Comparison of ENCODE assay signal across 8 cellular contexts in the genomic region with DNA sequence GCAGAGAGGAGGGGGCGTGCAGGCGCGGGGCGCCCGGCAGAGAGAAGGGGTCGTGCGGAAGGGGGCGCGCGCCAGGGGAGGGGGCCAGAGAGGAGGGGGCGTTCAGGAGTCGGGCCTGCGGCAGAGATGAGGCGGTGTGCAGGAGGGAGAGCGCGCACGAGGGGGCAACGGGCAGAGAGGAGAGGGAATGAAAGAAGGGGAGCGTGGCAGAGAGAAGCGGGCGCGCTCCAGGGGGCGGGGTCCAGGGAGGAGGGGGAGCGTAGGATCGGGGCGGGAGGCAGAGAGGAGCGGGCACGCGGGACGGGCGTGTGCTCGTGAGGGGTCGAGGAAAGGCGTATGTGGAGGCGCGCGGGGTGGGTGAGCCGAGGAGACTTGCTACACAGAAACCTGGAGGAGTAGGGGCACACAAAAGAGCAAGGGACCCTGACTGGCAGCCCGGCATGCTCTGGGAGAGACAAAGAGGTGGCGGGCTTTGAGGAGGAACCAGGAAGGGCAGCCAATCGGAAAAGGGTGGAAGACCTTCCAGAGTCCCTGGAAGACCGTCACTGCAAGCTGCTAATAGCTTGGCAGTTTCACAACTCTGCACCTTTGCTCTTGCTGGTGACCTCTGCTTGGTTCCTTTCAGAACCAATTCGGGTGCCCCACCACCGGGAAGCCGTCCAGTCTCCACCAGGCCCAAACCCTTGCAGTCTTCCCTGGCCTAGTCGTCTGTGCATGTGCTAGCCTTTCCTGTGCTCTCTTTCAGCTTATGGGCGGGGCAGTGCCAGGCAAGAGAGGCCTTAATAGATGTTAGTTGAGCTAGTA. TPM values are rescaled to one million over a fixed set of nuclear protein-coding genes. Genes with fewer than 3 reads are reported as not detected.
DNase-seq lines count a peak whose midpoint lies in the region; ATAC-seq and TF ChIP-seq lines count a peak whose summit lies in the region.

No MANE protein-coding gene starts in this region.

- no peak overlapping the region for H3K4ac ChIP-seq in neuronal stem cell (ENCODE audit: low read length)

- H3K36me3 ChIP-seq in esophagus muscularis mucosa (no peaks in the 10 kb centered on the region), neuronal stem cell (replicated peaks in 1 of 2; ENCODE audit: control insufficient read depth in 2 of 2, insufficient read depth in 2 of 2, low read length in 2 of 2) (no peaks in the 10 kb centered on the region)

- no peaks in the 10 kb centered on the region for H3K9me3 ChIP-seq in esophagus muscularis mucosa
- H3K9me3 ChIP-seq in neuronal stem cell (replicated peaks in 1 of 2; ENCODE audit: control insufficient read depth in 2 of 2, insufficient read depth in 1 of 2, low read depth in 1 of 2, low read length in 2 of 2): peaks cover 0 to 2% of the 10 kb centered on the region in 2 donors

- TF ChIP-seq POLR2A in esophagus muscularis mucosa (IDR thresholded peaks at IDR 0.05; ENCODE audit: low read depth): no peak

- peak overlapping the region; percentile 89 for H2AFZ ChIP-seq in neuronal stem cell (ENCODE audit: low read length)

- H3K27ac ChIP-seq in esophagus muscularis mucosa (replicated peaks in 1 of 4) (no peak overlapping the region), neuronal stem cell (replicated peaks; ENCODE audit: low read length) (no peak overlapping the region)

- DNase-seq in Calu3 (peak; percentile 22), NCI-H510A treated with DMSO at 0.1 percent for 48 hours (lab: John Stamatoyannopoulos, UW) (peak; percentile 88), esophagus muscularis mucosa (ENCODE audit: extremely low spot score) (no peak), neuronal stem cell (ENCODE audit: low spot score) (peak; percentile 50), OCI-M1 (lab: John Stamatoyannopoulos, UW) (no peak), NAMALWA (ENCODE audit: low spot score) (no peak), activated gamma-delta T cell (lab: John Stamatoyannopoulos, UW) (no peak)

- no peak for TF ChIP-seq EP300 in esophagus muscularis mucosa (IDR thresholded peaks at IDR 0.05)

- intact Hi-C loops in Calu3 (cut with micrococcal nuclease; ENCODE audit: unreplicated experiment): no loop called here
- intact Hi-C loops in esophagus muscularis mucosa (cut with DNase I): no loop called here

- H4K8ac ChIP-seq in neuronal stem cell (ENCODE audit: low read depth, low read length): peak overlapping the region; percentile 95

- H3K9me3 Mint-ChIP-seq in Calu3 (ENCODE audit: low read depth, unreplicated experiment): peaks cover 4% of the 10 kb centered on the region

- no peaks in the 10 kb centered on the region for H3K79me1 ChIP-seq in neuronal stem cell (ENCODE audit: low read depth, low read length)

- H2BK12ac ChIP-seq in neuronal stem cell (ENCODE audit: low read length): no peak overlapping the region

- no peak overlapping the region for H3K27ac Mint-ChIP-seq in Calu3 (ENCODE audit: unreplicated experiment)

- peak overlapping the region; percentile 75 for H2BK5ac ChIP-seq in neuronal stem cell (ENCODE audit: low read length)

- H3K4me3 ChIP-seq in esophagus muscularis mucosa: peak overlapping the region; percentile 42 to 47 (median 46)
- H3K4me3 ChIP-seq in neuronal stem cell (ENCODE audit: low read length in 2 of 2): peak overlapping the region; percentile 42 to 76

- H3K23ac ChIP-seq in neuronal stem cell (ENCODE audit: low read depth, low read length, poor library complexity): peak overlapping the region; percentile 87

- H3K4me3 Mint-ChIP-seq in Calu3 (ENCODE audit: low read depth, unreplicated experiment): peak overlapping the region; percentile 73

- TF ChIP-seq CTCF in Calu3 (IDR thresholded peaks at IDR 0.05; ENCODE audit: unreplicated experiment) (no peak), esophagus muscularis mucosa (IDR thresholded peaks at IDR 0.05) (no peak)

- no peak for ATAC-seq in HG03460 (IDR thresholded peaks at IDR 0.05; ENCODE audit: unreplicated experiment)

- H4K91ac ChIP-seq in neuronal stem cell (ENCODE audit: low read depth, low read length, poor library complexity): peak overlapping the region; percentile 12

- H3K27me3 Mint-ChIP-seq in Calu3 (ENCODE audit: unreplicated experiment): peaks cover 67% of the 10 kb centered on the region

- H2BK120ac ChIP-seq in neuronal stem cell (ENCODE audit: low read depth, low read length): no peak overlapping the region

- no peak overlapping the region for H2AK5ac ChIP-seq in neuronal stem cell (ENCODE audit: low read depth, low read length)

- H3K36me3 Mint-ChIP-seq in Calu3 (ENCODE audit: insufficient read depth, unreplicated experiment): peaks cover 14% of the 10 kb centered on the region

- CTCF ChIA-PET in Calu3 (lab: Charles Lee): interaction anchor here (1.0 kb wide), 1 partner anchor 15 kb away, joined by 3 read pairs; no protein-coding TSS in a partner anchor

- H3K9ac ChIP-seq in neuronal stem cell (ENCODE audit: low read depth, low read length, poor library complexity): peak overlapping the region; percentile 88

- BruUV-seq in Calu3 (replicated peaks; lab: Mats Ljungman, UMichigan): no TSS peak

- H3K4me2 ChIP-seq in neuronal stem cell (ENCODE audit: insufficient read depth, low read length, poor library complexity, severe bottlenecking): peak overlapping the region; percentile 82

- peak overlapping the region; percentile 96 for H2BK15ac ChIP-seq in neuronal stem cell (ENCODE audit: low read length)

- peak overlapping the region; percentile 38 for H3K14ac ChIP-seq in neuronal stem cell (ENCODE audit: low read length)

- H3K4me1 Mint-ChIP-seq in Calu3 (ENCODE audit: low read depth, unreplicated experiment): peaks cover 15% of the 10 kb centered on the region

- peak overlapping the region; percentile 98 for H3K18ac ChIP-seq in neuronal stem cell (ENCODE audit: low read length)

- H3K4me1 ChIP-seq in esophagus muscularis mucosa: peaks cover 12 to 18% (median 15%) of the 10 kb centered on the region in 4 donors
- H3K4me1 ChIP-seq in neuronal stem cell (ENCODE audit: control insufficient read depth in 2 of 2, insufficient read depth in 1 of 2, low read depth in 1 of 2, low read length in 2 of 2): peaks cover 4 to 7% of the 10 kb centered on the region in 2 donors

- 12% methylated on average over 47 of the region's 47 CpGs for WGBS in esophagus muscularis mucosa
- WGBS in neuronal stem cell (ENCODE audit: extremely low coverage in 2 of 2, insufficient read length in 2 of 2, insufficient replicate concordance in 1 of 2), 2 donors: no CpG with 5 or more reads among the region's 47 CpGs

- H3K27me3 ChIP-seq in esophagus muscularis mucosa (peaks cover 0 to 55% (median 22%) of the 10 kb centered on the region in 4 donors), neuronal stem cell (ENCODE audit: control insufficient read depth in 3 of 3, insufficient read depth in 3 of 3, low read depth in 1 of 3, low read length in 3 of 3) (peaks cover 0 to 19% (median 3%) of the 10 kb centered on the region in 3 experiments)

RNA-seq across cellular contexts. Expression of gene DYDC2, which starts 0.6 kb away (rescaled TPM):
- total RNA-seq in Calu3 (2022) (not detected in 2 replicates), esophagus muscularis mucosa (not detected)
- 5.7 TPM for polyA plus RNA-seq in neuronal stem cell (2013, experiment 1 of 2)
- 6.9 TPM for polyA plus RNA-seq in neuronal stem cell (2013, experiment 2 of 2)

RNA-seq across cellular contexts. Expression of gene DYDC1, which starts 0.6 kb away (rescaled TPM):
- total RNA-seq in Calu3 (2022) (not detected in 2 replicates), esophagus muscularis mucosa (not detected)
- 0.18 TPM for polyA plus RNA-seq in neuronal stem cell (2013, experiment 1 of 2)
- polyA plus RNA-seq in neuronal stem cell (2013, experiment 2 of 2): not detected

RNA-seq across cellular contexts. Expression of gene PRXL2A, which starts 51.1 kb away (rescaled TPM):
- 61.4 and 67.2 TPM in 2 replicates for total RNA-seq in Calu3 (2022)
- total RNA-seq in esophagus muscularis mucosa: 10 to 100 TPM; 15.4 to 26.6 (median 25.5) TPM
- 118 TPM for polyA plus RNA-seq in neuronal stem cell (2013, experiment 1 of 2)
- 122 TPM for polyA plus RNA-seq in neuronal stem cell (2013, experiment 2 of 2)

Comparison
In these comparisons a context has a peak if more than half of its experiments do, and no peak if none do; other contexts are left out.
1. DNase-seq: peak in Calu3 (single experiment), NCI-H510A treated with DMSO at 0.1 percent for 48 hours (single experiment) and neuronal stem cell (single experiment); none in esophagus muscularis mucosa (single experiment), OCI-M1 (single experiment), NAMALWA (single experiment) and activated gamma-delta T cell (single experiment).